23 cellular contexts compared by ENCODE assay signal in the genomic region with DNA sequence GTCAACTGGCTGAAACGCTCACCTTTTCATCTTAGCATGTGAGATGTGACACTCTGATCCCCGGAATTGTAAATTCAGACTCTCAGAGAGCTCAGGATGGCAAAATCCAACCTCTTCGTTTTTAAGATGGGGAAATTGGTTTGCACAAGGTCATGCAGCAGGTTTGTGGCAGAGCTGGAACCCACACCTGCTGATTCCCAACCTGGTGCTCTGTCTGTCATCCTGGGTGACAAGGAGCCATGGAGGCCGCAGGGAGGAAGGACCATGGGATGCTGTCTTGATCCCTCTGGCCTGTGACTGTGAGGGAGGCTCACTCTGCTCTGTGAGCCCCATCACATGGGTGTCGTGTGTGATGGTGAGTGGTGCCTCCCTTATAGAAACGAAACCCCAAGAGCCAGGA.
A peak's percentile ranks its signal among the peaks of the same experiment; 100 is the strongest.
DNase-seq lines count a peak whose midpoint lies in the region; ATAC-seq and TF ChIP-seq lines count a peak whose summit lies in the region.
"Had no signal": no experiment of that assay in that cellular context is flagged by ENCODE, and none has a peak within 500 bp of the region (broad histone marks: within the 10 kb centered on the region; RNA-seq: fewer than 3 reads in every experiment).

No MANE protein-coding gene starts in this region.

- no peaks in the 10 kb centered on the region for H3K36me3 Mint-ChIP-seq in chondrocyte (ENCODE audit: low read depth)
- H3K36me3 Mint-ChIP-seq: CD14-positive monocyte had no signal

- H3K36me3 ChIP-seq in psoas muscle (ENCODE audit: insufficient read depth in 1 of 2, low read depth in 1 of 2) = no peaks in the 10 kb centered on the region
- H3K36me3 ChIP-seq: BE2C; BLaER1 treated with 17β-estradiol and CSF1 and Interleukin-3, amounts not matched to agents 10 nM and 100 nM; HAP-1 had no signal

- 89 to 91% (median 89%) methylated on average over 6 of the region's 6 CpGs for WGBS in psoas muscle, 3 donors

- DNase-seq in activated effector memory CD4-positive, alpha-beta T cell treated with anti-CD3 and anti-CD28 coated beads, Interleukin-2, amount 50 U/mL, for 16 hours = peak; percentile 31
- DNase-seq in activated effector memory CD4-positive, alpha-beta T cell treated with Interleukin-2 at 50 U/mL for 16 hours = no peak
- peak; percentile 15 for DNase-seq in chondrocyte (ENCODE audit: low spot score)
- peak; percentile 10 for DNase-seq in left lobe of liver (ENCODE audit: low spot score)
- no peak for DNase-seq in NCI-H526 (lab: John Stamatoyannopoulos, UW)
- DNase-seq in psoas muscle = no peak
- DNase-seq: 8988T; ACHN; AML-193; BE2C; Calu3; CD4-positive, alpha-beta T cell; COR-L47; DMS53; DMS79 treated with DMSO at 0.1 percent for 48 hours; GF-D8; GOT3; HFFc6 had no signal

- H3K4me1 ChIP-seq in psoas muscle = no peaks in the 10 kb centered on the region
- H3K4me1 ChIP-seq: A549, BE2C, HAP-1 had no signal

- no peak overlapping the region for H3K27ac ChIP-seq in psoas muscle
- H3K27ac ChIP-seq: A549; BLaER1 treated with 17β-estradiol and CSF1 and Interleukin-3, amounts not matched to agents 10 nM and 100 nM had no signal

- H3K9me3 Mint-ChIP-seq in chondrocyte (ENCODE audit: low read depth) = no peaks in the 10 kb centered on the region
- H3K9me3 Mint-ChIP-seq: CD14-positive monocyte; CD4-positive, alpha-beta T cell; HFFc6 had no signal

- peaks cover 61% of the 10 kb centered on the region for H3K27me3 Mint-ChIP-seq in chondrocyte (ENCODE audit: low read depth)

- no peaks in the 10 kb centered on the region for H3K9me3 ChIP-seq in psoas muscle
- H3K9me3 ChIP-seq: A549; BE2C; BLaER1 treated with 17β-estradiol and CSF1 and Interleukin-3, amounts not matched to agents 10 nM and 100 nM; HAP-1 had no signal

- no peak overlapping the region for H3K27ac Mint-ChIP-seq in chondrocyte (ENCODE audit: unreplicated experiment)
- H3K27ac Mint-ChIP-seq: CD4-positive, alpha-beta T cell; HFFc6 had no signal

- no peak overlapping the region for H3K4me3 ChIP-seq in psoas muscle
- H3K4me3 ChIP-seq: A549; BLaER1 treated with 17β-estradiol and CSF1 and Interleukin-3, amounts not matched to agents 10 nM and 100 nM; HAP-1 had no signal

- no peaks in the 10 kb centered on the region for H3K4me1 Mint-ChIP-seq in chondrocyte (ENCODE audit: low read depth)

- H3K4me3 Mint-ChIP-seq in chondrocyte (ENCODE audit: unreplicated experiment) = no peak overlapping the region
- H3K4me3 Mint-ChIP-seq: CD4-positive, alpha-beta T cell; HFFc6 had no signal

- intact Hi-C loops in psoas muscle (cut with DNase I) = loop anchor here in 1 of 2 donors (10.0 kb wide), 2 partner anchors 281 to 401 kb away; no protein-coding TSS in a partner anchor

- H3K27me3 ChIP-seq in psoas muscle (ENCODE audit: insufficient read depth in 3 of 3, low read length in 2 of 3) = peaks cover 0 to 16% (median 0%) of the 10 kb centered on the region in 3 donors
- H3K27me3 ChIP-seq: BE2C had no signal

- TF ChIP-seq CTCF in chondrocyte (IDR thresholded peaks at IDR 0.05) (no peak), psoas muscle (IDR thresholded peaks at IDR 0.05) (no peak)

- ATAC-seq in left lobe of liver (no peak), psoas muscle (no peak), HG03442 (IDR thresholded peaks at IDR 0.05; ENCODE audit: unreplicated experiment) (no peak)
- ATAC-seq: A549 had no signal

Comparison
In these comparisons a context has a peak if more than half of its experiments do, and no peak if none do; other contexts are left out.
1. DNase-seq: peak in activated effector memory CD4-positive, alpha-beta T cell treated with anti-CD3 and anti-CD28 coated beads, Interleukin-2, amount 50 U/mL, for 16 hours (single experiment), chondrocyte (single experiment) and left lobe of liver (single experiment); none in activated effector memory CD4-positive, alpha-beta T cell treated with Interleukin-2 at 50 U/mL for 16 hours (single experiment), NCI-H526 (0 of 2) and psoas muscle (0 of 2).